Comparison of ENCODE assay signal across 16 cellular contexts in the genomic region with DNA sequence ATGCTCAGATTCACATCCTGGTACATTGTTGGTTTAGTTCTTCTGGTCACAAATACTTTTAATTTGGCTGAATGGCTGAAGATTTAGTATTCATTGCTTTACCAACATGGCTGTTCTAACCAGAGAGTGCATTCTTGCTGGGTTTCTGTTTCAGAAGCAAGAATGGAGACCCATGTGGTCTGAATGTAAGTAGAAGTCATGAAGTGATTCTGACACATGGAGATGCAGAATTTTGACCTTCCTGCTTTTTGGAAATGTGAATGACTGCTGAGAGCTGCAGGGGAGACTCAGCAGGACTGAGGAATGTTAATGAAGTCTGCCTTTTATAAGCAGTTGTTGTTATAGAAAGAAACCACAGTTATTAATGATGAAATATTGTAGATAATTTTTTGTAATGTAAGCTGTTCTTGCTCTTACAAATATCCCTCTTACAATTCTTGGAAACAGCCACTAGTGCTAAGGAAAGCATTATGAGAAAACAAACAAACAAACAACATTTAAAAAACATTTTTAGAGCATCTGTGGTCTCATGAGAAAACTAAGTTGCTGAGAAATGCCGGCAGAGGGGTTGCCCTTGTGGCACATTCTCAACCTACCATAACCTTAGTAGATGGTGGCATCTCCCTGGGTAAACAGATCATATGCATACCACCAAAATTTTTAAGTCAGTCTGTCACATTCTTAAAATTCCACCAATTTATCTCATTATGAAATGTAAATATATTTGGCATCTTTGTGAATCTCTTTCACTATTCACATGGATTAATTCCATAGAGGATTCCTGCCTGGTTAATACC.
DNase-seq lines count a peak whose midpoint lies in the region; ATAC-seq and TF ChIP-seq lines count a peak whose summit lies in the region.
"Had no signal": no experiment of that assay in that cellular context is flagged by ENCODE, and none has a peak within 500 bp of the region (broad histone marks: within the 10 kb centered on the region; RNA-seq: fewer than 3 reads in every experiment).

No MANE protein-coding gene starts in this region.

- H3K9ac ChIP-seq in HCT116 (ENCODE audit: low read length) (no peak overlapping the region), iPS-18a (ENCODE audit: low read length) (no peak overlapping the region)

- H3K27me3 ChIP-seq in HCT116 (ENCODE audit: insufficient read depth, low read length): no peaks in the 10 kb centered on the region
- H3K27me3 ChIP-seq in iPS-18a (ENCODE audit: control insufficient read depth, insufficient read depth, low read length): no peaks in the 10 kb centered on the region
- H3K27me3 ChIP-seq: ovary had no signal

- TF ChIP-seq CTCF in AG04449 (IDR thresholded peaks at IDR 0.05; ENCODE audit: insufficient read depth, low read length, missing control alignments) (no peak), HCT116 (IDR thresholded peaks at IDR 0.05 in 2 of 3, conservative IDR thresholded peaks at IDR 0.05 in 1 of 3; ENCODE audit: borderline replicate concordance in 1 of 3, insufficient read depth in 1 of 3, low read depth in 2 of 3, low read length in 2 of 3) (no peak), WTC11 (IDR thresholded peaks at IDR 0.05) (no peak), GM13977 (IDR thresholded peaks at IDR 0.05; ENCODE audit: extremely low read depth, insufficient read depth, missing control alignments) (no peak)

- RAD21 ChIA-PET in HCT116 (lab: Charles Lee; ENCODE audit: low non-redundant PET in 1 of 2, low total read pairs in 2 of 2, uncharacterized antibody in 2 of 2, unreplicated experiment in 2 of 2): no interaction called here

- H3K27me3 Mint-ChIP-seq in WTC11 (ENCODE audit: low read depth): no peaks in the 10 kb centered on the region
- no peaks in the 10 kb centered on the region for H3K27me3 Mint-ChIP-seq in activated CD4-positive, alpha-beta memory T cell treated with anti-CD3 and anti-CD28 coated beads, Interleukin-2, amount 10 ng/mL, durations not matched to agents 7 days and 5 days
- H3K27me3 Mint-ChIP-seq: activated T-cell treated with anti-CD3 and anti-CD28 coated beads, Interleukin-2, amount 50 U/mL, for 24 hours had no signal

- in situ Hi-C loops in GM13977 (cut with MboI; ENCODE audit: low pct_unique_long_range_greater_than_20kb, low sequenced_read_pairs, unreplicated experiment): no loop called here

- no peak overlapping the region for H3K4me3 Mint-ChIP-seq in WTC11
- no peak overlapping the region for H3K4me3 Mint-ChIP-seq in activated CD4-positive, alpha-beta memory T cell treated with anti-CD3 and anti-CD28 coated beads, Interleukin-2, amount 10 ng/mL, durations not matched to agents 7 days and 5 days
- H3K4me3 Mint-ChIP-seq: activated T-cell treated with anti-CD3 and anti-CD28 coated beads, Interleukin-2, amount 50 U/mL, for 24 hours had no signal

- POLR2A ChIA-PET in AG04449 (lab: Yijun Ruan, JAX): no interaction called here
- POLR2A ChIA-PET in HCT116 (lab: Charles Lee): no interaction called here
- POLR2A ChIA-PET in WTC11 (lab: Charles Lee): no interaction called here
- POLR2A ChIA-PET in activated CD4-positive, alpha-beta memory T cell treated with anti-CD3 and anti-CD28 coated beads, Interleukin-2, amount 10 ng/mL, durations not matched to agents 7 days and 5 days (lab: Charles Lee): no interaction called here

- H3K79me2 ChIP-seq in HCT116 (ENCODE audit: insufficient read depth, low read length): no peaks in the 10 kb centered on the region

- no peak for TF ChIP-seq RAD21 in HCT116 (IDR thresholded peaks at IDR 0.05; ENCODE audit: low read depth)

- ATAC-seq in HCT116: no peak
- peak; percentile 67 for ATAC-seq in WTC11
- no peak for ATAC-seq in GM21528 (IDR thresholded peaks at IDR 0.05; ENCODE audit: low FRiP score, unreplicated experiment)

- peaks cover 16% of the 10 kb centered on the region for H3K9me3 Mint-ChIP-seq in WTC11
- H3K9me3 Mint-ChIP-seq in activated CD4-positive, alpha-beta memory T cell treated with anti-CD3 and anti-CD28 coated beads, Interleukin-2, amount 10 ng/mL, durations not matched to agents 7 days and 5 days: no peaks in the 10 kb centered on the region

- peaks cover 6% of the 10 kb centered on the region for H3K36me3 Mint-ChIP-seq in WTC11
- no peaks in the 10 kb centered on the region for H3K36me3 Mint-ChIP-seq in activated CD4-positive, alpha-beta memory T cell treated with anti-CD3 and anti-CD28 coated beads, Interleukin-2, amount 10 ng/mL, durations not matched to agents 7 days and 5 days (ENCODE audit: low read depth)

- no peak overlapping the region for H3K27ac ChIP-seq in HCT116 (ENCODE audit: low read depth, low read length)
- peak overlapping the region; percentile 39 for H3K27ac ChIP-seq in iPS-18a (ENCODE audit: low read length)
- H3K27ac ChIP-seq: left ventricle myocardium inferior, ovary had no signal

- BruUV-seq in HCT116 (replicated peaks; lab: Mats Ljungman, UMichigan): no TSS peak

- H3K9me2 ChIP-seq in HCT116 (ENCODE audit: insufficient read depth): no peaks in the 10 kb centered on the region

- CTCF ChIA-PET in AG04449 (lab: Yijun Ruan, JAX) (no interaction called here), HCT116 (lab: Charles Lee) (no interaction called here), WTC11 (lab: Charles Lee) (no interaction called here)
- CTCF ChIA-PET in activated CD4-positive, alpha-beta memory T cell treated with anti-CD3 and anti-CD28 coated beads, Interleukin-2, amount 10 ng/mL, durations not matched to agents 7 days and 5 days (lab: Charles Lee): no interaction called here

- H3K9me3 ChIP-seq in HCT116 (ENCODE audit: control insufficient read depth in 1 of 2, insufficient read depth in 1 of 2, low read depth in 1 of 2, low read length in 2 of 2) (no peaks in the 10 kb centered on the region), iPS-18a (ENCODE audit: control insufficient read depth, low read depth, low read length) (peaks cover 5% of the 10 kb centered on the region)
- H3K9me3 ChIP-seq: ovary had no signal

- DNase-seq in AG04449 (ENCODE audit: low read depth, low spot score) (peak; percentile 67), HCT116 (ENCODE audit: low read depth, low spot score) (no peak), WTC11 (ENCODE audit: low spot score) (no peak), GM13977 (ENCODE audit: low spot score) (no peak)
- DNase-seq in stimulated activated naive CD4-positive, alpha-beta T cell treated with Interleukin-2 at 50 U/mL for 16 hours (lab: John Stamatoyannopoulos, UW): no peak
- no peak for DNase-seq in activated CD4-positive, alpha-beta memory T cell treated with anti-CD3 and anti-CD28 coated beads, Interleukin-2, amount 10 ng/mL, durations not matched to agents 7 days and 5 days
- DNase-seq: ACHN; activated T-cell treated with anti-CD3 and anti-CD28 coated beads, Interleukin-2, amount 50 U/mL, for 24 hours; amygdala; DMS53; Kasumi-1; left ventricle myocardium inferior; ovary; trophoblast cell had no signal

- H3K4me1 ChIP-seq in HCT116 (ENCODE audit: control insufficient read depth in 1 of 2, insufficient read depth in 2 of 2, low read length in 2 of 2) (no peaks in the 10 kb centered on the region), iPS-18a (ENCODE audit: control insufficient read depth, low read depth, low read length) (peaks cover 24% of the 10 kb centered on the region)
- H3K4me1 ChIP-seq: left ventricle myocardium inferior had no signal

- H2AFZ ChIP-seq in HCT116 (ENCODE audit: low read depth, low read length, poor library complexity, severe bottlenecking): peak overlapping the region; percentile 12

- intact Hi-C loops in HCT116 (cut with micrococcal nuclease): no loop called here

- no peak overlapping the region for H3K4me3 ChIP-seq in AG04449 (ENCODE audit: low read depth, low read length)
- no peak overlapping the region for H3K4me3 ChIP-seq in HCT116 (replicated peaks in 1 of 2; ENCODE audit: low read depth in 1 of 2, low read length in 2 of 2)
- peak overlapping the region; percentile 3 for H3K4me3 ChIP-seq in iPS-18a (ENCODE audit: low read length)
- H3K4me3 ChIP-seq: left ventricle myocardium inferior, ovary had no signal

- H3K4me1 Mint-ChIP-seq in WTC11: peaks cover 19% of the 10 kb centered on the region
- no peaks in the 10 kb centered on the region for H3K4me1 Mint-ChIP-seq in activated CD4-positive, alpha-beta memory T cell treated with anti-CD3 and anti-CD28 coated beads, Interleukin-2, amount 10 ng/mL, durations not matched to agents 7 days and 5 days

- no peak for TF ChIP-seq POLR2A in HCT116 (IDR thresholded peaks at IDR 0.05; ENCODE audit: borderline replicate concordance, extremely low read depth, insufficient read depth, insufficient read length)

- peak overlapping the region; percentile 83 for H3K27ac Mint-ChIP-seq in WTC11
- H3K27ac Mint-ChIP-seq in activated CD4-positive, alpha-beta memory T cell treated with anti-CD3 and anti-CD28 coated beads, Interleukin-2, amount 10 ng/mL, durations not matched to agents 7 days and 5 days: no peak overlapping the region
- H3K27ac Mint-ChIP-seq: activated T-cell treated with anti-CD3 and anti-CD28 coated beads, Interleukin-2, amount 50 U/mL, for 24 hours had no signal

- H3K36me3 ChIP-seq in HCT116 (ENCODE audit: control insufficient read depth in 1 of 2, insufficient read depth in 2 of 2, low read length in 2 of 2) (no peaks in the 10 kb centered on the region), iPS-18a (ENCODE audit: control insufficient read depth, low read depth, low read length) (no peaks in the 10 kb centered on the region)
- H3K36me3 ChIP-seq: left ventricle myocardium inferior, ovary had no signal

- H3K4me2 ChIP-seq in HCT116 (ENCODE audit: low read length): no peak overlapping the region

- no peaks in the 10 kb centered on the region for H4K20me1 ChIP-seq in HCT116 (ENCODE audit: insufficient read depth)

TF ChIP-seq in HCT116, 20 proteins besides CTCF, POLR2A, EP300 and RAD21:
- no peak for TF ChIP-seq CEBPB (IDR thresholded peaks at IDR 0.05; ENCODE audit: low read depth)

TF ChIP-seq in WTC11, 78 proteins besides CTCF, POLR2A, EP300 and RAD21 (continues in another document):
- peak; percentile 59 for TF ChIP-seq ZNF423 (CRISPR knock-in tag; IDR thresholded peaks at IDR 0.05)
